Comparison of ENCODE assay signal across 13 cellular contexts in genomic region chr1:41954533-41954944, GRCh38. TPM values are rescaled to one million over a fixed set of nuclear protein-coding genes. Genes with fewer than 3 reads are reported as not detected.
DNase-seq lines count a peak whose midpoint lies in the region; ATAC-seq, FAIRE-seq and TF ChIP-seq lines count a peak whose summit lies in the region.
"Had no signal": no experiment of that assay in that cellular context is flagged by ENCODE, and none has a peak within 500 bp of the region (broad histone marks: within the 10 kb centered on the region; RNA-seq: fewer than 3 reads in every experiment).

No MANE protein-coding gene starts in this region.

- TF ChIP-seq CTCF in adrenal gland (IDR thresholded peaks at IDR 0.05), result no peak

- intact Hi-C loops in adrenal gland (cut with DNase I) (no loop called here), left cardiac atrium (cut with DNase I) (no loop called here)

- no peak for ATAC-seq in HG03439 (IDR thresholded peaks at IDR 0.05; ENCODE audit: unreplicated experiment)
- no peak for ATAC-seq in GM18498 (IDR thresholded peaks at IDR 0.05; ENCODE audit: unreplicated experiment)
- ATAC-seq in left cardiac atrium, result no peak

- peaks cover 8 to 43% of the 10 kb centered on the region in 2 donors for H3K4me1 ChIP-seq in adrenal gland (replicated peaks in 1 of 2)

- FAIRE-seq in HTR-8/SVneo (lab: Jason Lieb, UNC), result no peak

- in situ Hi-C loops in ACHN (cut with HindIII; ENCODE audit: low pct_ligation_motif_present, low pct_unique_long_range_greater_than_20kb, low sequenced_read_pairs), result no loop called here

- H3K4me3 ChIP-seq in adrenal gland, result no peak overlapping the region
- H3K4me3 ChIP-seq: BLaER1 treated with 17β-estradiol and CSF1 and Interleukin-3, amounts not matched to agents 10 nM and 100 nM; neural progenitor cell had no signal

- no peaks in the 10 kb centered on the region for H3K9me3 ChIP-seq in adrenal gland (replicated peaks in 1 of 3)

- DNase-seq in ACHN (peak; percentile 44), HTR-8/SVneo (ENCODE audit: insufficient read length, low spot score) (peak; percentile 59), adrenal gland (peak; percentile 36 to 73 (median 51)), iPS-NIHi7 (ENCODE audit: extremely low spot score) (peak; percentile 35), KG1 (lab: John Stamatoyannopoulos, UW) (no peak), left cardiac atrium (no peak)
- DNase-seq: activated CD4-positive, alpha-beta T cell treated with anti-CD3 and anti-CD28 coated beads for 1 hour; activated naive CD8-positive, alpha-beta T cell treated with anti-CD3 and anti-CD28 coated beads for 36 hours; NCI-H774 had no signal

- H3K27me3 ChIP-seq in adrenal gland, result no peaks in the 10 kb centered on the region
- H3K27me3 ChIP-seq: BLaER1 treated with 17β-estradiol and CSF1 and Interleukin-3, amounts not matched to agents 10 nM and 100 nM; neural progenitor cell had no signal

- no peaks in the 10 kb centered on the region for H3K36me3 ChIP-seq in adrenal gland (replicated peaks in 1 of 2)
- H3K36me3 ChIP-seq: BLaER1 treated with 17β-estradiol and CSF1 and Interleukin-3, amounts not matched to agents 10 nM and 100 nM; neural progenitor cell had no signal

- no peak for TF ChIP-seq POLR2A in adrenal gland (IDR thresholded peaks at IDR 0.05)

- peak overlapping the region in 2 of 5 donors; percentile 1 to 67 for H3K27ac ChIP-seq in adrenal gland
- H3K27ac ChIP-seq: BLaER1 treated with 17β-estradiol and CSF1 and Interleukin-3, amounts not matched to agents 10 nM and 100 nM; neural progenitor cell had no signal

- WGBS in adrenal gland, 4 donors, result 46 to 62% (median 55%) methylated on average over 6 of the region's 6 CpGs

RNA-seq across cellular contexts. Expression of gene HIVEP3, which starts 35.8 kb away (rescaled TPM):
- total RNA-seq in adrenal gland (1 to 10 TPM; 3.6 to 7.7 (median 6.9) TPM), left cardiac atrium (1 to 10 TPM; 6.6 to 7.2 TPM)
- polyA plus RNA-seq in adrenal gland, result 1 to 10 TPM; 6.9 to 7.7 (median 7.6) TPM

Comparison
In these comparisons a context has a peak if more than half of its experiments do, and no peak if none do; other contexts are left out.
1. DNase-seq: peak in ACHN (single experiment), HTR-8/SVneo (single experiment), adrenal gland (7 of 7) and iPS-NIHi7 (single experiment); none in KG1 (single experiment) and left cardiac atrium (single experiment).